In the genomic region with DNA sequence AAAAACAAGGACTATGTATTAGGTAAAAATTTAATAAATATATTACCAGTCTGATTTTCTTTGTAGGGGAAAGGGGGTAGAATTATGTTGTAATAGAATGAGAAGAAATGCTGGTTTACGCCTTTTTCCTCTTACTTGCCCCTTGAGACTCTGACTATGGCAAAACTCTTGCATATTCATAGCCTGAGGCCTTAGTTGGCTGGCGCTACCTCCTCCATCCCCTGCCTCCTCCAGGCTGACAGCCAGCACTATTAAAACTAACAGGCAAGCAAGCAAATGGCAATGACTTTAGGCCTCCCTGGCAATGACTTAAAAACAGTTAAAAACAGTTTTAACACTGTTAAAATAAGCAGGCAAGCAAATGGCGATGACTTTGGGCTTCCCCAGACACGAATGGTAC, we compare ENCODE assay signal across 29 cellular contexts. TPM values are rescaled to one million over a fixed set of nuclear protein-coding genes. Genes with fewer than 3 reads are reported as not detected.
"Had no signal": no experiment of that assay in that cellular context is flagged by ENCODE, and none has a peak within 500 bp of the region (broad histone marks: within the 10 kb centered on the region; RNA-seq: fewer than 3 reads in every experiment).

No MANE protein-coding gene starts in this region.

- H3K36me3 Mint-ChIP-seq: activated CD8-positive, alpha-beta memory T cell treated with anti-CD3 and anti-CD28 coated beads, Interleukin-2, amount 10 ng/mL, durations not matched to agents 7 days and 5 days; activated naive CD4-positive, alpha-beta T cell treated with anti-CD3 and anti-CD28 coated beads, Interleukin-2, amount 50 U/mL, for 72 hours; T-cell had no signal

- H3K27ac Mint-ChIP-seq: activated B cell treated with CpG ODN at 0.5 μM for 24 hours; activated CD4-positive, alpha-beta T cell treated with anti-CD3 and anti-CD28 coated beads, Interleukin-2, amount 10 ng/mL, durations not matched to agents 24 days and 14 days; activated CD8-positive, alpha-beta memory T cell treated with anti-CD3 and anti-CD28 coated beads, Interleukin-2, amount 10 ng/mL, durations not matched to agents 7 days and 5 days; activated naive CD4-positive, alpha-beta T cell treated with anti-CD3 and anti-CD28 coated beads, Interleukin-2, amount 50 U/mL, for 72 hours; activated naive CD8-positive, alpha-beta T cell treated with anti-CD3 and anti-CD28 coated beads, Interleukin-2, amount 50 U/mL, for 24 hours; activated T-cell treated with anti-CD3 and anti-CD28 coated beads, Interleukin-2, amount 50 U/mL, for 24 hours; activated T-helper 1 cell treated with anti-CD3 and anti-CD28 coated beads, Interleukin-12 subunit alpha, Interleukin-12 subunit beta, Interleukin-2, Interleukin-4 antibody, amounts not matched to agents 30 ng/mL and 10 ng/mL and 1 ng/mL, durations not matched to agents 14 hours and 24 hours and 36 hours; T-cell had no signal

- H3K4me1 Mint-ChIP-seq: activated B cell treated with CpG ODN at 0.5 μM for 24 hours; activated CD4-positive, alpha-beta T cell treated with anti-CD3 and anti-CD28 coated beads, Interleukin-2, amount 10 ng/mL, durations not matched to agents 24 days and 14 days; activated CD8-positive, alpha-beta memory T cell treated with anti-CD3 and anti-CD28 coated beads, Interleukin-2, amount 10 ng/mL, durations not matched to agents 7 days and 5 days; activated naive CD8-positive, alpha-beta T cell treated with anti-CD3 and anti-CD28 coated beads, Interleukin-2, amount 50 U/mL, for 24 hours; T-cell had no signal

- ATAC-seq: activated CD8-positive, alpha-beta memory T cell treated with anti-CD3 and anti-CD28 coated beads, Interleukin-2, amount 10 ng/mL, durations not matched to agents 7 days and 5 days; activated naive CD4-positive, alpha-beta T cell treated with anti-CD3 and anti-CD28 coated beads, Interleukin-2, amount 50 U/mL, for 72 hours; activated naive CD8-positive, alpha-beta T cell treated with anti-CD3 and anti-CD28 coated beads, Interleukin-2, amount 50 U/mL, for 24 hours; Panc1; T-cell had no signal

- DNase-seq: activated B cell treated with CpG ODN at 0.5 μM for 24 hours; activated CD4-positive, alpha-beta T cell treated with anti-CD3 and anti-CD28 coated beads for 1 hour; activated CD4-positive, alpha-beta T cell treated with anti-CD3 and anti-CD28 coated beads, Interleukin-2, amount 10 ng/mL, durations not matched to agents 24 days and 14 days; activated CD4-positive, alpha-beta T cell treated with anti-CD3 and anti-CD28 coated beads, Interleukin-2, amount 50 U/mL, for 48 hours; activated CD8-positive, alpha-beta memory T cell treated with anti-CD3 and anti-CD28 coated beads, Interleukin-2, amount 10 ng/mL, durations not matched to agents 7 days and 5 days; activated effector memory CD4-positive, alpha-beta T cell treated with Interleukin-2 at 50 U/mL for 16 hours; activated naive CD4-positive, alpha-beta T cell treated with Interleukin-2 at 50 U/mL for 16 hours; activated naive CD8-positive, alpha-beta T cell treated with anti-CD3 and anti-CD28 coated beads, Interleukin-2, amount 50 U/mL, for 24 hours; activated T-cell treated with anti-CD3 and anti-CD28 coated beads, Interleukin-2, amount 50 U/mL, for 24 hours; brain microvascular endothelial cell; NCI-H1092; NCI-H1417; NCI-H2029; NCI-H2107; NCI-H345; NCI-H510A; NCI-H526 treated with DMSO at 0.1 percent for 48 hours; NCI-H82; NK-92 treated with Interleukin-12 subunit alpha and Interleukin-12 subunit beta, amount 100 ng/mL, for 24 hours; OCI-M1; SHP77; T-cell; T-helper 2 cell; T1000 had no signal

- H3K4me3 ChIP-seq: cardiac muscle cell, SJSA1 had no signal

- H3K27ac ChIP-seq: brain microvascular endothelial cell, cardiac muscle cell, SJSA1 had no signal

- H3K9me3 ChIP-seq: SJSA1 had no signal

- H3K9me3 Mint-ChIP-seq: activated B cell treated with CpG ODN at 0.5 μM for 24 hours; activated CD4-positive, alpha-beta T cell treated with anti-CD3 and anti-CD28 coated beads, Interleukin-2, amount 10 ng/mL, durations not matched to agents 24 days and 14 days; activated naive CD4-positive, alpha-beta T cell treated with anti-CD3 and anti-CD28 coated beads, Interleukin-2, amount 50 U/mL, for 72 hours; activated naive CD8-positive, alpha-beta T cell treated with anti-CD3 and anti-CD28 coated beads, Interleukin-2, amount 50 U/mL, for 24 hours; activated T-cell treated with anti-CD3 and anti-CD28 coated beads, Interleukin-2, amount 50 U/mL, for 24 hours; activated T-helper 1 cell treated with anti-CD3 and anti-CD28 coated beads, Interleukin-12 subunit alpha, Interleukin-12 subunit beta, Interleukin-2, Interleukin-4 antibody, amounts not matched to agents 30 ng/mL and 10 ng/mL and 1 ng/mL, durations not matched to agents 14 hours and 24 hours and 36 hours; T-cell had no signal

- H3K4me1 ChIP-seq: SJSA1 had no signal

- H3K4me3 Mint-ChIP-seq: activated B cell treated with CpG ODN at 0.5 μM for 24 hours; activated CD4-positive, alpha-beta T cell treated with anti-CD3 and anti-CD28 coated beads, Interleukin-2, amount 10 ng/mL, durations not matched to agents 24 days and 14 days; activated CD8-positive, alpha-beta memory T cell treated with anti-CD3 and anti-CD28 coated beads, Interleukin-2, amount 10 ng/mL, durations not matched to agents 7 days and 5 days; activated naive CD8-positive, alpha-beta T cell treated with anti-CD3 and anti-CD28 coated beads, Interleukin-2, amount 50 U/mL, for 24 hours; activated T-cell treated with anti-CD3 and anti-CD28 coated beads, Interleukin-2, amount 50 U/mL, for 24 hours; activated T-helper 1 cell treated with anti-CD3 and anti-CD28 coated beads, Interleukin-12 subunit alpha, Interleukin-12 subunit beta, Interleukin-2, Interleukin-4 antibody, amounts not matched to agents 30 ng/mL and 10 ng/mL and 1 ng/mL, durations not matched to agents 14 hours and 24 hours and 36 hours; T-cell had no signal

- H3K36me3 ChIP-seq: brain microvascular endothelial cell, cardiac muscle cell, SJSA1 had no signal

RNA-seq across cellular contexts. Expression of gene PKD2L1, which starts 14.4 kb away (rescaled TPM):
- total RNA-seq: activated B cell treated with CpG ODN at 0.5 μM for 24 hours; activated CD4-positive, alpha-beta T cell treated with anti-CD3 and anti-CD28 coated beads, Interleukin-2, amount 10 ng/mL, durations not matched to agents 24 days and 14 days; activated CD8-positive, alpha-beta memory T cell treated with anti-CD3 and anti-CD28 coated beads, Interleukin-2, amount 10 ng/mL, durations not matched to agents 7 days and 5 days; activated T-helper 1 cell treated with anti-CD3 and anti-CD28 coated beads, Interleukin-12 subunit alpha, Interleukin-12 subunit beta, Interleukin-2, Interleukin-4 antibody, amounts not matched to agents 30 ng/mL and 10 ng/mL and 1 ng/mL, durations not matched to agents 14 hours and 24 hours and 36 hours; cardiac muscle cell; SJSA1; T-cell had no signal
- polyA plus RNA-seq: cardiac muscle cell had no signal
